12 cellular contexts compared by ENCODE assay signal in the genomic region with DNA sequence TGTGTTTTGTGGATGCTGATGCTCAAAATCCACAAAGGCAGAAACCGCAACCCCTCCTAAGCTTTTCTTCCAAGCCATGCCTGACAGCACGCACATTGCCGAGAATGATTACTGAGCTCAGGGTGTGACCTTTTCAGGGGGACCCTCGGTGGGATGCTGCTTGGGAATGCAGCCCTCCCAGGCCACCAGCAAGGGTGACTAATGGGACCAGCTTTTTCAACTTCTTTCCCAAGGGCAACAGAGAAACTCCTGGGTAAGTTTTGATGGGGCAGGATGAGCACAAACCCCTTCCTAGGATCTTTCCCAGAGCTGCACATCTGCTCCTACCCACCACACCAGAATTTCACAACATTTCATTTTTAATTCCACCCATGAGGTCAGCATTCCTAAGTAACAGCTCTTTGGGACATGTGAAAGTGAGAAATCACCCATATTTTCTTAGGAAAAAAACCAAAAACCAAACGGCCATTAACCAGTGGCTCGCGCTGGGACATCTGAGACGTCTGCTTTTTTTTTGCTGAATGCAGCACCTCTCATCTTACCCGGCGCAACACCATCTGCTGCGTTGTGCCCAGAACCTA.
DNase-seq lines count a peak whose midpoint lies in the region; ATAC-seq and TF ChIP-seq lines count a peak whose summit lies in the region.
"Had no signal": no experiment of that assay in that cellular context is flagged by ENCODE, and none has a peak within 500 bp of the region (broad histone marks: within the 10 kb centered on the region; RNA-seq: fewer than 3 reads in every experiment).

No MANE protein-coding gene starts in this region.

- ATAC-seq in heart right ventricle, result no peak

- WGBS in mesendoderm (ENCODE audit: extremely low coverage, insufficient coverage, low lambda C conversion rate), result no CpG with 5 or more reads among the region's 11 CpGs
- WGBS in heart right ventricle, 2 donors, result 52% methylated on average over 11 of the region's 11 CpGs

- DNase-seq in AG09319 (ENCODE audit: extremely low read depth, low read depth), result peak; percentile 38
- peak; percentile 45 for DNase-seq in brain microvascular endothelial cell
- peak; percentile 35 for DNase-seq in mesendoderm
- no peak for DNase-seq in heart right ventricle
- DNase-seq in GM10248 (ENCODE audit: extremely low spot score), result no peak
- DNase-seq in NCI-H1092 treated with DMSO at 0.1 percent for 48 hours (lab: John Stamatoyannopoulos, UW), result no peak
- no peak for DNase-seq in NAMALWA (ENCODE audit: low spot score)
- DNase-seq: dermis blood vessel endothelial cell; GOT3; NCI-H1092; stimulated activated CD4-positive, alpha-beta T cell treated with anti-CD3 and anti-CD28 coated beads, Interleukin-1b, Interleukin-23, amount 100 ng/mL, for 48 hours had no signal

- H3K18ac ChIP-seq in mesendoderm (ENCODE audit: low read length), result peak overlapping the region; percentile 91

- peak overlapping the region; percentile 10 for H3K56ac ChIP-seq in mesendoderm (ENCODE audit: low read length)

- no peak overlapping the region for H3K4me2 ChIP-seq in mesendoderm (ENCODE audit: low read length)

- H2BK15ac ChIP-seq in mesendoderm (replicated peaks; ENCODE audit: low read depth), result no peak overlapping the region

- H4K5ac ChIP-seq in mesendoderm (ENCODE audit: low read length), result no peak overlapping the region

- no peak overlapping the region for H3K23ac ChIP-seq in mesendoderm (ENCODE audit: low read length)

- H3K27me3 ChIP-seq in HUES48 (ENCODE audit: control insufficient read depth, insufficient read depth, low read length), result no peaks in the 10 kb centered on the region
- no peaks in the 10 kb centered on the region for H3K27me3 ChIP-seq in brain microvascular endothelial cell (replicated peaks)
- H3K27me3 ChIP-seq in mesendoderm (ENCODE audit: insufficient read depth, low read length, poor library complexity), result no peaks in the 10 kb centered on the region
- peaks cover 0 to 49% (median 14%) of the 10 kb centered on the region in 7 donors for H3K27me3 ChIP-seq in heart right ventricle

- H2BK120ac ChIP-seq in mesendoderm (ENCODE audit: low read depth, low read length), result no peak overlapping the region

- intact Hi-C loops in heart right ventricle (cut with DNase I), result no loop called here

- POLR2A ChIA-PET in GM10248 (lab: Yijun Ruan, JAX), result no interaction called here

- H2AK5ac ChIP-seq in mesendoderm (ENCODE audit: low read length), result no peak overlapping the region

- H3K79me1 ChIP-seq in mesendoderm (ENCODE audit: low read length), result no peaks in the 10 kb centered on the region

- CTCF ChIA-PET in GM10248 (lab: Yijun Ruan, JAX), result interaction anchor here (0.6 kb wide), 1 partner anchor 17 kb away, joined by 3 read pairs; no protein-coding TSS in a partner anchor

- H3K36me3 ChIP-seq in HUES48 (ENCODE audit: control insufficient read depth, insufficient read depth, low read length), result no peaks in the 10 kb centered on the region
- no peaks in the 10 kb centered on the region for H3K36me3 ChIP-seq in brain microvascular endothelial cell (replicated peaks)
- no peaks in the 10 kb centered on the region for H3K36me3 ChIP-seq in mesendoderm (ENCODE audit: control insufficient read depth, insufficient read depth, low read length)
- no peaks in the 10 kb centered on the region for H3K36me3 ChIP-seq in heart right ventricle

- H3K4me3 ChIP-seq in HUES48 (ENCODE audit: low read depth, low read length), result no peak overlapping the region
- H3K4me3 ChIP-seq in brain microvascular endothelial cell (ENCODE audit: low read depth, low read length), result peak overlapping the region; percentile 20
- H3K4me3 ChIP-seq in mesendoderm (ENCODE audit: low read length), result no peak overlapping the region
- no peak overlapping the region for H3K4me3 ChIP-seq in heart right ventricle

- H3K4me1 ChIP-seq in HUES48 (ENCODE audit: control insufficient read depth, insufficient read depth, low read length) (0 out of 2 replicates have a peak, but pooled peaks cover 7% of the 10 kb centered on the region), mesendoderm (ENCODE audit: control insufficient read depth, low read depth, low read length) (no peaks in the 10 kb centered on the region), heart right ventricle (peaks cover 0 to 6% (median 0%) of the 10 kb centered on the region in 9 donors)

- TF ChIP-seq CTCF in AG09319 (IDR thresholded peaks at IDR 0.05; ENCODE audit: low read depth, low read length) (no peak), brain microvascular endothelial cell (IDR thresholded peaks at IDR 0.05; ENCODE audit: low read depth, low read length, missing control alignments) (no peak), heart right ventricle (IDR thresholded peaks at IDR 0.05) (no peak), GM10248 (IDR thresholded peaks at IDR 0.05; ENCODE audit: control extremely low read depth, extremely low read depth, low read depth, missing control alignments) (no peak)

- H2BK5ac ChIP-seq in mesendoderm (ENCODE audit: low read length), result no peak overlapping the region

- no peak overlapping the region for H3K4ac ChIP-seq in mesendoderm (ENCODE audit: low read depth, low read length)

- no peaks in the 10 kb centered on the region for H3K79me2 ChIP-seq in mesendoderm (ENCODE audit: control insufficient read depth, insufficient read depth, low read length)

- H3K9me3 ChIP-seq in HUES48 (ENCODE audit: control insufficient read depth, insufficient read depth, low read length) (no peaks in the 10 kb centered on the region), heart right ventricle (no peaks in the 10 kb centered on the region)

- no peak overlapping the region for H4K8ac ChIP-seq in mesendoderm (ENCODE audit: low read depth, low read length)

- in situ Hi-C loops in brain microvascular endothelial cell (cut with HindIII; ENCODE audit: low pct_ligation_motif_present, low sequenced_read_pairs), result no loop called here

- H3K27ac ChIP-seq in HUES48 (ENCODE audit: low read depth, low read length) (no peak overlapping the region), brain microvascular endothelial cell (peak overlapping the region; percentile 60), mesendoderm (ENCODE audit: low read depth, low read length) (no peak overlapping the region), heart right ventricle (no peak overlapping the region)

- H3K9ac ChIP-seq in HUES48 (ENCODE audit: low read depth, low read length), result peak overlapping the region; percentile 16; the same call in 1 of the 2 replicates
- no peak overlapping the region for H3K9ac ChIP-seq in mesendoderm (ENCODE audit: low read length)

Comparison
In these comparisons a context has a peak if more than half of its experiments do, and no peak if none do; other contexts are left out.
1. DNase-seq: peak in AG09319 (single experiment), brain microvascular endothelial cell (single experiment) and mesendoderm (single experiment); none in heart right ventricle (0 of 2), GM10248 (single experiment), NCI-H1092 treated with DMSO at 0.1 percent for 48 hours (single experiment) and NAMALWA (single experiment).